21 cellular contexts compared by ENCODE assay signal in genomic region chr5:91486638-91487037, GRCh38.
DNase-seq lines count a peak whose midpoint lies in the region; ATAC-seq, FAIRE-seq and TF ChIP-seq lines count a peak whose summit lies in the region.
"Had no signal": no experiment of that assay in that cellular context is flagged by ENCODE, and none has a peak within 500 bp of the region (broad histone marks: within the 10 kb centered on the region; RNA-seq: fewer than 3 reads in every experiment).

No MANE protein-coding gene starts in this region.

- peak; percentile 8 for DNase-seq in DMS53 (lab: John Stamatoyannopoulos, UW)
- DNase-seq in DMS53 treated with DMSO at 0.1 percent for 48 hours (lab: John Stamatoyannopoulos, UW; ENCODE audit: unreplicated experiment) = no peak
- peak; percentile 80 for DNase-seq in fibroblast of mammary gland (ENCODE audit: low read depth)
- peak; percentile 29 for DNase-seq in urothelium cell line (ENCODE audit: low spot score)
- no peak for DNase-seq in NCI-H146 (lab: John Stamatoyannopoulos, UW)
- no peak for DNase-seq in HuH-7 (ENCODE audit: low spot score)
- DNase-seq: activated CD4-positive, alpha-beta T cell treated with anti-CD3 and anti-CD28 coated beads for 4 hours; activated CD8-positive, alpha-beta memory T cell treated with anti-CD3 and anti-CD28 coated beads, Interleukin-2, amount 10 ng/mL, durations not matched to agents 7 days and 5 days; effector memory CD4-positive, alpha-beta T cell; KBM-7; NCI-H1048; NCI-H2081 treated with DMSO at 0.1 percent for 48 hours; NCI-H524; SHP77; spleen; stimulated activated CD4-positive, alpha-beta T cell treated with anti-CD3 and anti-CD28 coated beads, Interleukin-4, amount 100 ng/mL, for 4 hours; upper lobe of left lung had no signal

- H3K4me3 Mint-ChIP-seq in activated T-helper 17 cell treated with anti-CD3 and anti-CD28 coated beads, Interleukin-2, amount 50 U/mL, for 72 hours = no peak overlapping the region
- H3K4me3 Mint-ChIP-seq: activated CD8-positive, alpha-beta memory T cell treated with anti-CD3 and anti-CD28 coated beads, Interleukin-2, amount 10 ng/mL, durations not matched to agents 7 days and 5 days; neural crest cell had no signal

- no peak for FAIRE-seq in urothelium cell line (lab: Jason Lieb, UNC)
- FAIRE-seq: TTC549 had no signal

- no peaks in the 10 kb centered on the region for H3K36me3 Mint-ChIP-seq in activated T-helper 17 cell treated with anti-CD3 and anti-CD28 coated beads, Interleukin-2, amount 50 U/mL, for 72 hours (ENCODE audit: low read depth)
- H3K36me3 Mint-ChIP-seq: activated CD8-positive, alpha-beta memory T cell treated with anti-CD3 and anti-CD28 coated beads, Interleukin-2, amount 10 ng/mL, durations not matched to agents 7 days and 5 days had no signal

- peak; percentile 11 for ATAC-seq in activated T-helper 17 cell treated with anti-CD3 and anti-CD28 coated beads, Interleukin-2, amount 50 U/mL, for 72 hours (replicated peaks)
- no peak for ATAC-seq in HG02981 (IDR thresholded peaks at IDR 0.05; ENCODE audit: unreplicated experiment)
- ATAC-seq: activated CD8-positive, alpha-beta memory T cell treated with anti-CD3 and anti-CD28 coated beads, Interleukin-2, amount 10 ng/mL, durations not matched to agents 7 days and 5 days had no signal

- peaks cover 4% of the 10 kb centered on the region for H3K4me1 Mint-ChIP-seq in activated T-helper 17 cell treated with anti-CD3 and anti-CD28 coated beads, Interleukin-2, amount 50 U/mL, for 72 hours
- H3K4me1 Mint-ChIP-seq: activated CD8-positive, alpha-beta memory T cell treated with anti-CD3 and anti-CD28 coated beads, Interleukin-2, amount 10 ng/mL, durations not matched to agents 7 days and 5 days; neural crest cell had no signal

- no peaks in the 10 kb centered on the region for H3K9me3 Mint-ChIP-seq in activated T-helper 17 cell treated with anti-CD3 and anti-CD28 coated beads, Interleukin-2, amount 50 U/mL, for 72 hours

- H3K4me3 ChIP-seq in fibroblast of mammary gland (ENCODE audit: control insufficient read depth, low read depth, low read length) = no peak overlapping the region
- H3K4me3 ChIP-seq: spleen, upper lobe of left lung had no signal

- TF ChIP-seq CTCF in fibroblast of mammary gland (conservative IDR thresholded peaks at IDR 0.05; ENCODE audit: control insufficient read depth, insufficient read depth, low read depth, low read length) = no peak

- no peaks in the 10 kb centered on the region for H3K27me3 Mint-ChIP-seq in activated T-helper 17 cell treated with anti-CD3 and anti-CD28 coated beads, Interleukin-2, amount 50 U/mL, for 72 hours

- H3K27ac Mint-ChIP-seq in activated T-helper 17 cell treated with anti-CD3 and anti-CD28 coated beads, Interleukin-2, amount 50 U/mL, for 72 hours = no peak overlapping the region
- H3K27ac Mint-ChIP-seq: activated CD8-positive, alpha-beta memory T cell treated with anti-CD3 and anti-CD28 coated beads, Interleukin-2, amount 10 ng/mL, durations not matched to agents 7 days and 5 days had no signal

Comparison
In these comparisons a context has a peak if more than half of its experiments do, and no peak if none do; other contexts are left out.
1. DNase-seq: peak in DMS53 (single experiment), fibroblast of mammary gland (single experiment) and urothelium cell line (single experiment); none in DMS53 treated with DMSO at 0.1 percent for 48 hours (single experiment), NCI-H146 (single experiment) and HuH-7 (single experiment).